Comparison of ENCODE assay signal across 21 cellular contexts in the genomic region with DNA sequence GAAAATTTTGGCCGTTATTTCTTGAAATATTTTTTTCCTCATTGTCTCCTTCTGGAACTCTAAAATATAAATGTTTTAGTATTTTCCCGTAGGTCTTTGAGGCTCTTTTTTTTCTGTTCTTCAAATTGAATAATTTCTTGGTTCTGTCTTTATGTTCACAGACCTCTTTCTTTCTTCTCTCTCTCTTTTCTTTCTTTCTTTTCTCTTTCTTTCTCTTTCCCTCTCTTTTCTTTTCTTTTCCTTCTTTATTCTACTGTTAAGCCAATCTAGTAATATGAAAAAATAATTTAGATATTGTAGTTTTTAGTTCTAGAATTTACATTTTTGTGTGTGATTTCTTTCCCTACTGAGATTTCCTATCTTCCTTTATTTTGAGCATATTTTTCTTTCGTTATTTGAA.
"Had no signal": no experiment of that assay in that cellular context is flagged by ENCODE, and none has a peak within 500 bp of the region (broad histone marks: within the 10 kb centered on the region; RNA-seq: fewer than 3 reads in every experiment).

No MANE protein-coding gene starts in this region.

- DNase-seq: activated CD4-positive, alpha-beta T cell treated with anti-CD3 and anti-CD28 coated beads, Interleukin-2, amount 10 ng/mL, durations not matched to agents 7 days and 5 days; activated CD8-positive, alpha-beta T cell treated with anti-CD3 and anti-CD28 coated beads, Interleukin-2, amount 10 ng/mL, durations not matched to agents 7 days and 5 days; activated effector memory CD4-positive, alpha-beta T cell treated with Interleukin-2 at 50 U/mL for 16 hours; activated naive CD4-positive, alpha-beta T cell treated with anti-CD3 and anti-CD28 coated beads, Interleukin-2, amount 10 ng/mL, durations not matched to agents 7 days and 5 days; activated T-cell treated with anti-CD3 and anti-CD28 coated beads, Interleukin-2, amount 50 U/mL, for 4 hours; aorta; dermis blood vessel endothelial cell; effector memory CD8-positive, alpha-beta T cell; immature natural killer cell; naive thymus-derived CD4-positive, alpha-beta T cell; right lobe of liver; spleen; stimulated activated naive B cell treated with anti-CD40 and anti-IgM and Interleukin-4, amounts not matched to agents 10 μg/mL and 1 μg/mL and 100 μg/mL, for 72 hours; T1000; thyroid gland had no signal

- H3K4me1 Mint-ChIP-seq: immature natural killer cell had no signal

- H3K9me3 Mint-ChIP-seq: activated CD4-positive, alpha-beta T cell treated with anti-CD3 and anti-CD28 coated beads, Interleukin-2, amount 10 ng/mL, durations not matched to agents 7 days and 5 days; activated naive CD4-positive, alpha-beta T cell treated with anti-CD3 and anti-CD28 coated beads, Interleukin-2, amount 10 ng/mL, durations not matched to agents 7 days and 5 days; activated T-cell treated with anti-CD3 and anti-CD28 coated beads, Interleukin-2, amount 50 U/mL, for 4 hours; effector memory CD8-positive, alpha-beta T cell; immature natural killer cell; memory B cell had no signal

- H3K79me2 ChIP-seq: parathyroid adenoma had no signal

- H3K27me3 ChIP-seq: neutrophil, right lobe of liver, spleen, thyroid gland, vagina had no signal

- H3K4me3 ChIP-seq: right lobe of liver, spleen, thyroid gland, vagina had no signal

- H3K9me3 ChIP-seq: neutrophil, right lobe of liver, spleen, thyroid gland, vagina had no signal

- H3K4me3 Mint-ChIP-seq: activated CD4-positive, alpha-beta T cell treated with anti-CD3 and anti-CD28 coated beads, Interleukin-2, amount 10 ng/mL, durations not matched to agents 7 days and 5 days; activated CD8-positive, alpha-beta T cell treated with anti-CD3 and anti-CD28 coated beads, Interleukin-2, amount 10 ng/mL, durations not matched to agents 7 days and 5 days; activated naive CD4-positive, alpha-beta T cell treated with anti-CD3 and anti-CD28 coated beads, Interleukin-2, amount 10 ng/mL, durations not matched to agents 7 days and 5 days; activated T-cell treated with anti-CD3 and anti-CD28 coated beads, Interleukin-2, amount 50 U/mL, for 4 hours; effector memory CD8-positive, alpha-beta T cell; immature natural killer cell; memory B cell; naive thymus-derived CD4-positive, alpha-beta T cell; stimulated activated naive B cell treated with anti-CD40 and anti-IgM and Interleukin-4, amounts not matched to agents 10 μg/mL and 1 μg/mL and 100 μg/mL, for 72 hours had no signal

- ATAC-seq: activated CD4-positive, CD25-positive, alpha-beta regulatory T cell treated with anti-CD3 and anti-CD28 coated beads, Interleukin-2, amount 50 U/mL, for 24 hours; activated CD8-positive, alpha-beta T cell treated with anti-CD3 and anti-CD28 coated beads, Interleukin-2, amount 10 ng/mL, durations not matched to agents 7 days and 5 days; activated T-cell treated with anti-CD3 and anti-CD28 coated beads, Interleukin-2, amount 50 U/mL, for 4 hours; effector memory CD8-positive, alpha-beta T cell; naive thymus-derived CD4-positive, alpha-beta T cell; right lobe of liver had no signal

- H3K9ac ChIP-seq: parathyroid adenoma had no signal

- H3K27me3 Mint-ChIP-seq: activated CD4-positive, alpha-beta T cell treated with anti-CD3 and anti-CD28 coated beads, Interleukin-2, amount 10 ng/mL, durations not matched to agents 7 days and 5 days; effector memory CD8-positive, alpha-beta T cell; memory B cell; stimulated activated naive B cell treated with anti-CD40 and anti-IgM and Interleukin-4, amounts not matched to agents 10 μg/mL and 1 μg/mL and 100 μg/mL, for 72 hours had no signal

- H3K27ac Mint-ChIP-seq: activated CD4-positive, alpha-beta T cell treated with anti-CD3 and anti-CD28 coated beads, Interleukin-2, amount 10 ng/mL, durations not matched to agents 7 days and 5 days; activated CD8-positive, alpha-beta T cell treated with anti-CD3 and anti-CD28 coated beads, Interleukin-2, amount 10 ng/mL, durations not matched to agents 7 days and 5 days; activated naive CD4-positive, alpha-beta T cell treated with anti-CD3 and anti-CD28 coated beads, Interleukin-2, amount 10 ng/mL, durations not matched to agents 7 days and 5 days; effector memory CD8-positive, alpha-beta T cell; immature natural killer cell; naive thymus-derived CD4-positive, alpha-beta T cell had no signal

- H2AFZ ChIP-seq: parathyroid adenoma had no signal

- H3K36me3 Mint-ChIP-seq: activated naive CD4-positive, alpha-beta T cell treated with anti-CD3 and anti-CD28 coated beads, Interleukin-2, amount 10 ng/mL, durations not matched to agents 7 days and 5 days; immature natural killer cell; naive thymus-derived CD4-positive, alpha-beta T cell had no signal

- FAIRE-seq: bronchial epithelial cell had no signal

- H3K36me3 ChIP-seq: neutrophil, right lobe of liver, spleen, thyroid gland, vagina had no signal

- H3K4me1 ChIP-seq: parathyroid adenoma had no signal

- H3K27ac ChIP-seq: neutrophil, parathyroid adenoma, right lobe of liver, thyroid gland, vagina had no signal
